Comparison of ENCODE assay signal across 21 cellular contexts in genomic region chr14:22384167-22384549, GRCh38.
DNase-seq lines count a peak whose midpoint lies in the region; ATAC-seq and TF ChIP-seq lines count a peak whose summit lies in the region.
"Had no signal": no experiment of that assay in that cellular context is flagged by ENCODE, and none has a peak within 500 bp of the region (broad histone marks: within the 10 kb centered on the region; RNA-seq: fewer than 3 reads in every experiment).

No MANE protein-coding gene starts in this region.

- H3K27me3 Mint-ChIP-seq in CD4-positive, CD25-positive, alpha-beta regulatory T cell = no peaks in the 10 kb centered on the region
- no peaks in the 10 kb centered on the region for H3K27me3 Mint-ChIP-seq in T-helper 17 cell
- H3K27me3 Mint-ChIP-seq: natural killer cell treated with Interleukin-12 subunit alpha and Interleukin-12 subunit beta and Interleukin-15 and Interleukin-18, amount 100 ng/mL, for 72 hours had no signal

- H3K9me3 Mint-ChIP-seq in CD4-positive, CD25-positive, alpha-beta regulatory T cell = no peaks in the 10 kb centered on the region
- H3K9me3 Mint-ChIP-seq: activated naive CD4-positive, alpha-beta T cell treated with anti-CD3 and anti-CD28 coated beads for 36 hours; natural killer cell treated with Interleukin-12 subunit alpha and Interleukin-12 subunit beta and Interleukin-15 and Interleukin-18, amount 100 ng/mL, for 72 hours had no signal

- no peak overlapping the region for H3K4me3 ChIP-seq in CD4-positive, CD25-positive, alpha-beta regulatory T cell (ENCODE audit: low read depth, low read length)
- H3K4me3 ChIP-seq in foreskin fibroblast (ENCODE audit: low read depth in 1 of 2, low read length in 2 of 2) = no peak overlapping the region
- H3K4me3 ChIP-seq: colonic mucosa, lower lobe of right lung, psoas muscle, stomach had no signal

- H3K4me1 Mint-ChIP-seq in CD4-positive, CD25-positive, alpha-beta regulatory T cell = no peaks in the 10 kb centered on the region
- H3K4me1 Mint-ChIP-seq in T-helper 17 cell = no peaks in the 10 kb centered on the region

- no peak overlapping the region for H3K27ac Mint-ChIP-seq in CD4-positive, CD25-positive, alpha-beta regulatory T cell
- peak overlapping the region; percentile 3 for H3K27ac Mint-ChIP-seq in T-helper 17 cell

- ATAC-seq in CD4-positive, CD25-positive, alpha-beta regulatory T cell (ENCODE audit: low read depth in 2 of 2) = no peak
- ATAC-seq in GM21381 (IDR thresholded peaks at IDR 0.05; ENCODE audit: unreplicated experiment) (peak; percentile 10), HG02981 (IDR thresholded peaks at IDR 0.05; ENCODE audit: unreplicated experiment) (peak; percentile 7), T-helper 17 cell (no peak), GM19023 (IDR thresholded peaks at IDR 0.05; ENCODE audit: unreplicated experiment) (no peak)
- ATAC-seq: natural killer cell treated with Interleukin-12 subunit alpha and Interleukin-12 subunit beta and Interleukin-15 and Interleukin-18, amount 100 ng/mL, for 72 hours; psoas muscle had no signal

- no peak overlapping the region for H3K4me3 Mint-ChIP-seq in CD4-positive, CD25-positive, alpha-beta regulatory T cell
- H3K4me3 Mint-ChIP-seq in T-helper 17 cell = no peak overlapping the region

- no peaks in the 10 kb centered on the region for H3K4me1 ChIP-seq in CD4-positive, CD25-positive, alpha-beta regulatory T cell (ENCODE audit: control insufficient read depth, insufficient read depth, low read length, poor library complexity, severe bottlenecking)
- H3K4me1 ChIP-seq: colonic mucosa, psoas muscle had no signal

- H3K27ac ChIP-seq in CD4-positive, CD25-positive, alpha-beta regulatory T cell (ENCODE audit: insufficient read depth, low read length, poor library complexity, severe bottlenecking) = peak overlapping the region; percentile 33
- H3K27ac ChIP-seq: C4-2B, colonic mucosa, lower lobe of right lung, psoas muscle, stomach had no signal

- DNase-seq in CD4-positive, CD25-positive, alpha-beta regulatory T cell = no peak
- DNase-seq in T-helper 17 cell (no peak), foreskin fibroblast (no peak), SW 1271 (lab: John Stamatoyannopoulos, UW) (no peak), Ammon's horn (ENCODE audit: low spot score) (no peak)
- DNase-seq: activated CD4-positive, alpha-beta T cell treated with anti-CD3 and anti-CD28 coated beads, Interleukin-2, amount 50 U/mL, for 1 hour; activated naive CD4-positive, alpha-beta T cell treated with anti-CD3 and anti-CD28 coated beads for 36 hours; activated T-cell treated with anti-CD3 and anti-CD28 coated beads for 4 hours; colonic mucosa; DMS79 treated with DMSO at 0.1 percent for 48 hours; NCI-H1694 treated with DMSO at 0.1 percent for 48 hours; NCI-H510A; OCI-M1; psoas muscle had no signal

- no peaks in the 10 kb centered on the region for H3K9me3 ChIP-seq in CD4-positive, CD25-positive, alpha-beta regulatory T cell (ENCODE audit: control insufficient read depth in 2 of 2, low read length in 2 of 2)
- H3K9me3 ChIP-seq in T-helper 17 cell (ENCODE audit: control insufficient read depth, low read length, poor library complexity, severe bottlenecking) = no peaks in the 10 kb centered on the region
- H3K9me3 ChIP-seq: colonic mucosa, lower lobe of right lung, psoas muscle, stomach had no signal

- H3K36me3 ChIP-seq in CD4-positive, CD25-positive, alpha-beta regulatory T cell (ENCODE audit: control insufficient read depth, insufficient read depth, low read length) = no peaks in the 10 kb centered on the region
- H3K36me3 ChIP-seq: colonic mucosa, lower lobe of right lung, stomach had no signal

- no peaks in the 10 kb centered on the region for H3K36me3 Mint-ChIP-seq in CD4-positive, CD25-positive, alpha-beta regulatory T cell
- no peaks in the 10 kb centered on the region for H3K36me3 Mint-ChIP-seq in T-helper 17 cell (ENCODE audit: low read depth)
- H3K36me3 Mint-ChIP-seq: natural killer cell treated with Interleukin-12 subunit alpha and Interleukin-12 subunit beta and Interleukin-15 and Interleukin-18, amount 100 ng/mL, for 72 hours had no signal

- TF ChIP-seq CTCF in foreskin fibroblast (IDR thresholded peaks at IDR 0.05; ENCODE audit: low read depth, low read length) = no peak

- H3K27me3 ChIP-seq in CD4-positive, CD25-positive, alpha-beta regulatory T cell (ENCODE audit: control insufficient read depth, insufficient read depth, low read length) = no peaks in the 10 kb centered on the region
- H3K27me3 ChIP-seq: colonic mucosa, stomach had no signal

Comparison
In these comparisons a context has a peak if more than half of its experiments do, and no peak if none do; other contexts are left out.
1. ATAC-seq: peak in GM21381 (single experiment) and HG02981 (single experiment); none in CD4-positive, CD25-positive, alpha-beta regulatory T cell (0 of 2), T-helper 17 cell (single experiment) and GM19023 (single experiment).